In genomic region chr12:87728936-87729593, GRCh38 we compare ENCODE assay signal across 24 cellular contexts.
A peak's percentile ranks its signal among the peaks of the same experiment; 100 is the strongest.
DNase-seq lines count a peak whose midpoint lies in the region; ATAC-seq and TF ChIP-seq lines count a peak whose summit lies in the region.
"Had no signal": no experiment of that assay in that cellular context is flagged by ENCODE, and none has a peak within 500 bp of the region (broad histone marks: within the 10 kb centered on the region; RNA-seq: fewer than 3 reads in every experiment).

No MANE protein-coding gene starts in this region.

- TF ChIP-seq CTCF in 22Rv1 (IDR thresholded peaks at IDR 0.05) (no peak), epithelial cell of proximal tubule (conservative IDR thresholded peaks at IDR 0.05; ENCODE audit: low read depth, low read length) (no peak), GM13976 (IDR thresholded peaks at IDR 0.05; ENCODE audit: borderline replicate concordance, control extremely low read depth, extremely low read depth, insufficient read depth, missing control alignments) (no peak)

- in situ Hi-C loops in GM13976 (cut with MboI; ENCODE audit: low sequenced_read_pairs, unreplicated experiment), result no loop called here

- H3K9me3 ChIP-seq in effector memory CD4-positive, alpha-beta T cell (ENCODE audit: control insufficient read depth, low read length), result no peaks in the 10 kb centered on the region
- H3K9me3 ChIP-seq: BE2C, lower lobe of right lung, SJCRH30 had no signal

- H3K36me3 ChIP-seq in effector memory CD4-positive, alpha-beta T cell (ENCODE audit: control insufficient read depth, insufficient read depth, low read length), result no peaks in the 10 kb centered on the region
- H3K36me3 ChIP-seq: BE2C, lower lobe of right lung, SJCRH30 had no signal

- H3K27ac ChIP-seq in 22Rv1, result 0 out of 2 replicates have a peak overlapping the region, but pooled peaks have one; percentile 6
- no peak overlapping the region for H3K27ac ChIP-seq in effector memory CD4-positive, alpha-beta T cell (ENCODE audit: insufficient read depth, low read length, poor library complexity, severe bottlenecking)
- H3K27ac ChIP-seq: coronary artery, lower lobe of right lung, SJCRH30 had no signal

- peak; percentile 67 for DNase-seq in NCI-H82 (lab: John Stamatoyannopoulos, UW)
- peak; percentile 35 for DNase-seq in epithelial cell of proximal tubule (ENCODE audit: low read depth)
- peak; percentile 3 for DNase-seq in myocyte (ENCODE audit: low read depth)
- DNase-seq in GM13976 (ENCODE audit: low spot score), result no peak
- no peak for DNase-seq in effector memory CD4-positive, alpha-beta T cell
- no peak for DNase-seq in HK-2 (ENCODE audit: unreplicated experiment)
- DNase-seq: BE2C; DMS153; effector memory CD8-positive, alpha-beta T cell; erythroblast; HCEC 1CT; lower lobe of right lung; NCI-H146; NCI-H446; retina; RPMI8226; SJCRH30; stimulated activated CD4-positive, alpha-beta T cell treated with anti-CD3 and anti-CD28 coated beads, Interleukin-1b, Interleukin-23, amount 100 ng/mL, for 48 hours; stimulated activated naive CD4-positive, alpha-beta T cell treated with Interleukin-2 at 50 U/mL for 16 hours; T-helper 9 cell had no signal

- ATAC-seq in GM21619 (IDR thresholded peaks at IDR 0.05; ENCODE audit: unreplicated experiment), result no peak
- ATAC-seq: effector memory CD8-positive, alpha-beta T cell; lower lobe of right lung; natural killer cell treated with Interleukin-12 subunit alpha and Interleukin-12 subunit beta and Interleukin-15 and Interleukin-18, amount 100 ng/mL, for 72 hours had no signal

- no peak overlapping the region for H3K4me3 ChIP-seq in epithelial cell of proximal tubule (ENCODE audit: low read depth, low read length)
- no peak overlapping the region for H3K4me3 ChIP-seq in effector memory CD4-positive, alpha-beta T cell (ENCODE audit: insufficient read depth, low read depth, low read length, poor library complexity, severe bottlenecking)
- H3K4me3 ChIP-seq: coronary artery, lower lobe of right lung, SJCRH30 had no signal

- no peaks in the 10 kb centered on the region for H3K4me1 ChIP-seq in effector memory CD4-positive, alpha-beta T cell (ENCODE audit: control insufficient read depth, insufficient read depth, low read length, poor library complexity, severe bottlenecking)
- H3K4me1 ChIP-seq: BE2C, lower lobe of right lung, SJCRH30 had no signal

- no peaks in the 10 kb centered on the region for H3K27me3 ChIP-seq in effector memory CD4-positive, alpha-beta T cell (replicated peaks; ENCODE audit: control insufficient read depth, insufficient read depth, low read length, poor library complexity, severe bottlenecking)
- H3K27me3 ChIP-seq: BE2C, SJCRH30 had no signal

Comparison
In these comparisons a context has a peak if more than half of its experiments do, and no peak if none do; other contexts are left out.
1. DNase-seq: peak in NCI-H82 (single experiment), epithelial cell of proximal tubule (single experiment) and myocyte (single experiment); none in GM13976 (single experiment), effector memory CD4-positive, alpha-beta T cell (0 of 3) and HK-2 (single experiment).